Comparison of ENCODE assay signal across 20 cellular contexts in genomic region chr2:145511946-145512345, GRCh38.
DNase-seq lines count a peak whose midpoint lies in the region; FAIRE-seq and TF ChIP-seq lines count a peak whose summit lies in the region.
"Had no signal": no experiment of that assay in that cellular context is flagged by ENCODE, and none has a peak within 500 bp of the region (broad histone marks: within the 10 kb centered on the region; RNA-seq: fewer than 3 reads in every experiment).

No MANE protein-coding gene starts in this region.

- TF ChIP-seq CTCF in CD14-positive monocyte (IDR thresholded peaks at IDR 0.05) = no peak

- no peak overlapping the region for H3K4me3 Mint-ChIP-seq in CD14-positive monocyte
- H3K4me3 Mint-ChIP-seq: CD4-positive, alpha-beta T cell; CD8-positive, alpha-beta T cell had no signal

- intact Hi-C loops in CD14-positive monocyte (cut with micrococcal nuclease) = no loop called here

- no peaks in the 10 kb centered on the region for H3K36me3 Mint-ChIP-seq in CD14-positive monocyte
- H3K36me3 Mint-ChIP-seq: CD8-positive, alpha-beta T cell had no signal

- H3K4me1 Mint-ChIP-seq in CD14-positive monocyte = no peaks in the 10 kb centered on the region

- no peak for DNase-seq in H54 (ENCODE audit: insufficient read length, low spot score)
- DNase-seq in SK-MEL-5 (ENCODE audit: low read depth, low spot score) = peak; percentile 97
- peak; percentile 37 for DNase-seq in epidermal melanocyte (ENCODE audit: insufficient read length, low spot score)
- peak; percentile 47 for DNase-seq in renal cortical epithelial cell (ENCODE audit: low read depth)
- no peak for DNase-seq in HTR-8/SVneo (ENCODE audit: insufficient read length, low spot score)
- no peak for DNase-seq in CD14-positive monocyte (ENCODE audit: low spot score)
- no peak for DNase-seq in NCI-H1092 treated with DMSO at 0.1 percent for 48 hours (lab: John Stamatoyannopoulos, UW)
- DNase-seq in cerebellum (ENCODE audit: low spot score) = no peak
- DNase-seq: 8988T; ACHN; BE2C; C1 segment of cervical spinal cord; CD4-positive, alpha-beta T cell; CD8-positive, alpha-beta T cell; COR-L47; DMS79 treated with DMSO at 0.1 percent for 48 hours; GF-D8 had no signal

- TF ChIP-seq POLR2A in H54 (IDR thresholded peaks at IDR 0.05; ENCODE audit: low read depth, low read length) = no peak

- peaks cover 0 to 4% (median 3%) of the 10 kb centered on the region in 7 donors for H3K9me3 Mint-ChIP-seq in CD14-positive monocyte
- H3K9me3 Mint-ChIP-seq: CD8-positive, alpha-beta T cell had no signal

- in situ Hi-C loops in SK-MEL-5 (cut with HindIII; ENCODE audit: low pct_unique_long_range_greater_than_20kb, low sequenced_read_pairs) = no loop called here

- FAIRE-seq in H54 (lab: Jason Lieb, UNC) (peak; percentile 41), HTR-8/SVneo (lab: Jason Lieb, UNC) (no peak)
- FAIRE-seq: D721Med, GM12892, GM18507 had no signal

- H3K27ac Mint-ChIP-seq in CD14-positive monocyte = no peak overlapping the region
- H3K27ac Mint-ChIP-seq: CD4-positive, alpha-beta T cell; CD8-positive, alpha-beta T cell had no signal

- peaks cover 0 to 2% (median 0%) of the 10 kb centered on the region in 3 donors for H3K27me3 Mint-ChIP-seq in CD14-positive monocyte (ENCODE audit: low read depth in 3 of 3)
- H3K27me3 Mint-ChIP-seq: CD4-positive, alpha-beta T cell had no signal

Comparison
In these comparisons a context has a peak if more than half of its experiments do, and no peak if none do; other contexts are left out.
1. DNase-seq: peak in SK-MEL-5 (single experiment), epidermal melanocyte (single experiment) and renal cortical epithelial cell (single experiment); none in H54 (single experiment), HTR-8/SVneo (single experiment), CD14-positive monocyte (single experiment), NCI-H1092 treated with DMSO at 0.1 percent for 48 hours (single experiment) and cerebellum (single experiment).